ENCODE assay signal across 8 cellular contexts in genomic region chr13:49690990-49691886, GRCh38. TPM values are rescaled to one million over a fixed set of nuclear protein-coding genes. Genes with fewer than 3 reads are reported as not detected.
DNase-seq lines count a peak whose midpoint lies in the region; ATAC-seq and TF ChIP-seq lines count a peak whose summit lies in the region.

EBPL (minus strand) TSS chr13:49691486; CDS start chr13:49691424, 62 bp downstream.

- peak within 1 kb of the TSS; percentile 78 to 89 for H3K27ac ChIP-seq in coronary artery

- H3K4me3 ChIP-seq in BE2C (ENCODE audit: low read depth, low read length) (peak within 1 kb of the TSS; percentile 98), coronary artery (peak within 1 kb of the TSS; percentile 97)

- no peaks in the 10 kb centered on the region for H3K27me3 Mint-ChIP-seq in activated CD4-positive, alpha-beta T cell treated with anti-CD3 and anti-CD28 coated beads, Interleukin-2, amount 10 ng/mL, durations not matched to agents 24 days and 14 days

- peaks cover 29% of the 10 kb centered on the region for H3K36me3 ChIP-seq in BE2C

- no peaks in the 10 kb centered on the region for H3K27me3 ChIP-seq in BE2C

- peak; percentile 79 for TF ChIP-seq POLR2A in GM19099 (IDR thresholded peaks at IDR 0.05; ENCODE audit: extremely low read depth, insufficient read length, low read depth)

- H3K9me3 ChIP-seq in BE2C = no peaks in the 10 kb centered on the region

- no peaks in the 10 kb centered on the region; the same call in none of the 2 replicates for H3K4me1 ChIP-seq in BE2C

- peak within 1 kb of the TSS; percentile 93 for H3K4me3 Mint-ChIP-seq in activated CD4-positive, alpha-beta T cell treated with anti-CD3 and anti-CD28 coated beads, Interleukin-2, amount 10 ng/mL, durations not matched to agents 24 days and 14 days

- DNase-seq in BE2C = peak; percentile 98
- DNase-seq in NCI-H510A treated with DMSO at 0.1 percent for 48 hours (lab: John Stamatoyannopoulos, UW) = peak; percentile 76
- peak; percentile 96 for DNase-seq in activated CD4-positive, alpha-beta T cell treated with anti-CD3 and anti-CD28 coated beads, Interleukin-2, amount 10 ng/mL, durations not matched to agents 24 days and 14 days
- DNase-seq in coronary artery (ENCODE audit: low spot score) = peak; percentile 92
- peak; percentile 98 for DNase-seq in left kidney (ENCODE audit: low read depth, low spot score)
- DNase-seq in stimulated activated CD4-positive, alpha-beta T cell treated with anti-CD3 and anti-CD28 coated beads, Interleukin-1b, Interleukin-23, amount 100 ng/mL, for 48 hours = peak; percentile 90

- intact Hi-C loops in activated CD4-positive, alpha-beta T cell treated with anti-CD3 and anti-CD28 coated beads, Interleukin-2, amount 10 ng/mL, durations not matched to agents 24 days and 14 days (cut with micrococcal nuclease) = loop anchor here (1.0 to 5.0 kb wide), 4 partner anchors 101 to 306 kb away; partner anchors contain the start of genes KPNA3, PHF11, SPRYD7 and TRIM13

- TF ChIP-seq CTCF in BE2C (IDR thresholded peaks at IDR 0.05; ENCODE audit: low read depth, low read length) (no peak), coronary artery (IDR thresholded peaks at IDR 0.05) (no peak)

- peaks cover 20% of the 10 kb centered on the region for H3K36me3 Mint-ChIP-seq in activated CD4-positive, alpha-beta T cell treated with anti-CD3 and anti-CD28 coated beads, Interleukin-2, amount 10 ng/mL, durations not matched to agents 24 days and 14 days (ENCODE audit: low read depth)

- no peaks in the 10 kb centered on the region for H3K9me3 Mint-ChIP-seq in activated CD4-positive, alpha-beta T cell treated with anti-CD3 and anti-CD28 coated beads, Interleukin-2, amount 10 ng/mL, durations not matched to agents 24 days and 14 days

- H3K4me1 Mint-ChIP-seq in activated CD4-positive, alpha-beta T cell treated with anti-CD3 and anti-CD28 coated beads, Interleukin-2, amount 10 ng/mL, durations not matched to agents 24 days and 14 days = peaks cover 24% of the 10 kb centered on the region

- H3K27ac Mint-ChIP-seq in activated CD4-positive, alpha-beta T cell treated with anti-CD3 and anti-CD28 coated beads, Interleukin-2, amount 10 ng/mL, durations not matched to agents 24 days and 14 days = peak within 1 kb of the TSS; percentile 81

- ATAC-seq in HG03378 (IDR thresholded peaks at IDR 0.05; ENCODE audit: unreplicated experiment) = peak; percentile 69

RNA-seq across cellular contexts. Expression of gene EBPL, which starts in this region (rescaled TPM):
- 122 TPM for polyA plus RNA-seq in BE2C (2012; ENCODE audit: insufficient read depth, insufficient read length, low read depth)
- total RNA-seq in activated CD4-positive, alpha-beta T cell treated with anti-CD3 and anti-CD28 coated beads, Interleukin-2, amount 10 ng/mL, durations not matched to agents 24 days and 14 days = 49.0 and 52.3 TPM in 2 replicates

Comparison
In these comparisons a context has a peak if more than half of its experiments do, and no peak if none do; other contexts are left out.
1. Peak in every context shown above with its lines: DNase-seq, ATAC-seq, H3K4me3 ChIP-seq and H3K27ac ChIP-seq.